Comparison of ENCODE assay signal across 12 cellular contexts in genomic region chr2:30188292-30188691, GRCh38. TPM values are rescaled to one million over a fixed set of nuclear protein-coding genes. Genes with fewer than 3 reads are reported as not detected.
DNase-seq lines count a peak whose midpoint lies in the region; ATAC-seq and TF ChIP-seq lines count a peak whose summit lies in the region.
"Had no signal": no experiment of that assay in that cellular context is flagged by ENCODE, and none has a peak within 500 bp of the region (broad histone marks: within the 10 kb centered on the region; RNA-seq: fewer than 3 reads in every experiment).

No MANE protein-coding gene starts in this region.

- 83 to 87% methylated on average over 2 of the region's 2 CpGs for WGBS in body of pancreas, 2 donors

- H3K27me3 Mint-ChIP-seq in memory B cell, result peaks cover 2% of the 10 kb centered on the region

- H3K36me3 ChIP-seq in body of pancreas (replicated peaks in 1 of 2; ENCODE audit: insufficient read depth in 1 of 2, low read depth in 2 of 2), result no peaks in the 10 kb centered on the region
- no peaks in the 10 kb centered on the region for H3K36me3 ChIP-seq in mucosa of descending colon (ENCODE audit: low read depth)
- H3K36me3 ChIP-seq: BLaER1 treated with 17β-estradiol and CSF1 and Interleukin-3, amounts not matched to agents 10 nM and 100 nM had no signal

- H3K27me3 ChIP-seq in dorsolateral prefrontal cortex (no peaks in the 10 kb centered on the region), body of pancreas (no peaks in the 10 kb centered on the region)
- H3K27me3 ChIP-seq: BLaER1 treated with 17β-estradiol and CSF1 and Interleukin-3, amounts not matched to agents 10 nM and 100 nM had no signal

- H3K4me3 Mint-ChIP-seq in memory B cell, result no peak overlapping the region
- H3K4me3 Mint-ChIP-seq: GM23338 had no signal

- TF ChIP-seq POLR2A in body of pancreas (IDR thresholded peaks at IDR 0.05), result no peak

- TF ChIP-seq CTCF in dorsolateral prefrontal cortex (IDR thresholded peaks at IDR 0.05 in 54 of 56, conservative IDR thresholded peaks at IDR 0.05 in 2 of 56; ENCODE audit: low read depth in 1 of 56, partially characterized antibody in 56 of 56), result no peak
- no peak for TF ChIP-seq CTCF in body of pancreas (IDR thresholded peaks at IDR 0.05)
- TF ChIP-seq CTCF in mucosa of descending colon (IDR thresholded peaks at IDR 0.05), result no peak

- intact Hi-C loops in dorsolateral prefrontal cortex (cut with DNase I) (no loop called here), body of pancreas (cut with DNase I) (no loop called here), mucosa of descending colon (cut with DNase I, micrococcal nuclease) (no loop called here)

- DNase-seq in activated CD8-positive, alpha-beta memory T cell treated with anti-CD3 and anti-CD28 coated beads, Interleukin-2, amount 50 U/mL, for 48 hours, result peak; percentile 2
- no peak for DNase-seq in activated CD8-positive, alpha-beta memory T cell treated with anti-CD3 and anti-CD28 coated beads, Interleukin-2, amount 50 U/mL, for 4 hours
- peak; percentile 30 for DNase-seq in NCI-H748 (lab: John Stamatoyannopoulos, UW; ENCODE audit: unreplicated experiment)
- no peak for DNase-seq in memory B cell (ENCODE audit: low spot score in 2 of 2)
- DNase-seq in dorsolateral prefrontal cortex, result no peak
- no peak for DNase-seq in body of pancreas
- DNase-seq in mucosa of descending colon, result no peak
- DNase-seq: 8988T, Caco-2, HCEC 1CT had no signal

- no peak overlapping the region for H3K4me3 ChIP-seq in dorsolateral prefrontal cortex
- no peak overlapping the region for H3K4me3 ChIP-seq in body of pancreas
- no peak overlapping the region for H3K4me3 ChIP-seq in mucosa of descending colon
- H3K4me3 ChIP-seq: BLaER1 treated with 17β-estradiol and CSF1 and Interleukin-3, amounts not matched to agents 10 nM and 100 nM; GM23338 had no signal

- no peaks in the 10 kb centered on the region for H3K36me3 Mint-ChIP-seq in memory B cell

- H3K4me1 ChIP-seq in body of pancreas, result no peaks in the 10 kb centered on the region
- no peaks in the 10 kb centered on the region for H3K4me1 ChIP-seq in mucosa of descending colon (ENCODE audit: low read depth)
- H3K4me1 ChIP-seq: BLaER1 treated with 17β-estradiol and CSF1 and Interleukin-3, amounts not matched to agents 10 nM and 100 nM had no signal

- peaks cover 7% of the 10 kb centered on the region for H3K4me1 Mint-ChIP-seq in memory B cell

- ATAC-seq in memory B cell (ENCODE audit: low read depth), result peak; percentile 75
- ATAC-seq in body of pancreas, result no peak
- no peak for ATAC-seq in mucosa of descending colon
- ATAC-seq: GM23338 had no signal

- H3K9me3 ChIP-seq in body of pancreas (no peaks in the 10 kb centered on the region), mucosa of descending colon (no peaks in the 10 kb centered on the region)

- H3K27ac ChIP-seq in dorsolateral prefrontal cortex, result no peak overlapping the region
- H3K27ac ChIP-seq in body of pancreas, result no peak overlapping the region
- H3K27ac ChIP-seq: BLaER1 treated with 17β-estradiol and CSF1 and Interleukin-3, amounts not matched to agents 10 nM and 100 nM had no signal

- peak overlapping the region; percentile 67 for H3K27ac Mint-ChIP-seq in memory B cell
- H3K27ac Mint-ChIP-seq: GM23338 had no signal

- H3K9me3 Mint-ChIP-seq in memory B cell, result no peaks in the 10 kb centered on the region

RNA-seq across cellular contexts. Expression of gene YPEL5, which starts 41.5 kb away (rescaled TPM):
- total RNA-seq in dorsolateral prefrontal cortex (100 to 1,000 TPM in 111 of 120 experiments, 10 to 100 TPM in 9; 79.6 to 221 (median 158) TPM), body of pancreas (10 to 100 TPM; 29.3 to 36.6 TPM), mucosa of descending colon (100 to 1,000 TPM in 1 of 3 donors, 10 to 100 TPM in 2; 58.0 to 104 (median 79.3) TPM)

RNA-seq across cellular contexts. Expression of gene LBH, which starts 43.0 kb away (rescaled TPM):
- total RNA-seq in dorsolateral prefrontal cortex (10 to 100 TPM in 44 of 120 experiments, 1 to 10 TPM in 76; 3.1 to 35.3 (median 8.7) TPM), body of pancreas (10 to 100 TPM; 10.9 to 23.1 TPM), mucosa of descending colon (10 to 100 TPM in 2 of 3 donors, 1 to 10 TPM in 1; 7.2 to 12.8 (median 12.4) TPM)

Comparison
In these comparisons a context has a peak if more than half of its experiments do, and no peak if none do; other contexts are left out.
1. DNase-seq: peak in activated CD8-positive, alpha-beta memory T cell treated with anti-CD3 and anti-CD28 coated beads, Interleukin-2, amount 50 U/mL, for 48 hours (single experiment) and NCI-H748 (single experiment); none in activated CD8-positive, alpha-beta memory T cell treated with anti-CD3 and anti-CD28 coated beads, Interleukin-2, amount 50 U/mL, for 4 hours (single experiment), memory B cell (0 of 2), dorsolateral prefrontal cortex (0 of 10), body of pancreas (0 of 4) and mucosa of descending colon (0 of 3).